ENCODE assay signal across 14 cellular contexts in genomic region chr2:160419776-160420521, GRCh38.
DNase-seq lines count a peak whose midpoint lies in the region; ATAC-seq and TF ChIP-seq lines count a peak whose summit lies in the region.
"Had no signal": no experiment of that assay in that cellular context is flagged by ENCODE, and none has a peak within 500 bp of the region (broad histone marks: within the 10 kb centered on the region; RNA-seq: fewer than 3 reads in every experiment).

No MANE protein-coding gene starts in this region.

- H3K27me3 ChIP-seq in heart right ventricle = no peaks in the 10 kb centered on the region
- no peaks in the 10 kb centered on the region for H3K27me3 ChIP-seq in smooth muscle cell (ENCODE audit: low read depth)

- no peaks in the 10 kb centered on the region for H3K36me3 ChIP-seq in heart right ventricle
- H3K36me3 ChIP-seq in smooth muscle cell (ENCODE audit: low read depth) = no peaks in the 10 kb centered on the region

- peak overlapping the region; percentile 77 for H3K9ac ChIP-seq in smooth muscle cell (ENCODE audit: low read depth)

- no peaks in the 10 kb centered on the region for H3K9me3 ChIP-seq in heart right ventricle
- no peaks in the 10 kb centered on the region for H3K9me3 ChIP-seq in smooth muscle cell (replicated peaks; ENCODE audit: low read depth)

- H4K20me1 ChIP-seq in smooth muscle cell (ENCODE audit: low read depth) = peaks cover 7% of the 10 kb centered on the region

- H3K4me3 ChIP-seq in heart right ventricle (no peak overlapping the region), smooth muscle cell (no peak overlapping the region)

- H3K27ac ChIP-seq in heart right ventricle (peak overlapping the region in 8 of 10 donors; percentile 28 to 71 (median 52)), smooth muscle cell (ENCODE audit: low read depth) (peak overlapping the region; percentile 98)
- H3K27ac ChIP-seq: RWPE1 had no signal

- peak overlapping the region; percentile 77 for H3K4me2 ChIP-seq in smooth muscle cell

- peaks cover 7% of the 10 kb centered on the region for H3K36me3 Mint-ChIP-seq in activated CD4-positive, alpha-beta T cell treated with anti-CD3 and anti-CD28 coated beads for 36 hours (ENCODE audit: low read depth)
- peaks cover 39% of the 10 kb centered on the region for H3K36me3 Mint-ChIP-seq in activated CD8-positive, alpha-beta T cell treated with anti-CD3 and anti-CD28 coated beads, Interleukin-2, amount 10 ng/mL, durations not matched to agents 7 days and 5 days (ENCODE audit: low read depth)
- H3K36me3 Mint-ChIP-seq: naive B cell had no signal

- TF ChIP-seq CTCF in heart right ventricle (IDR thresholded peaks at IDR 0.05) (no peak), smooth muscle cell (IDR thresholded peaks at IDR 0.05; ENCODE audit: borderline replicate concordance, insufficient read depth, poor library complexity, severe bottlenecking) (no peak)

- H3K79me2 ChIP-seq in smooth muscle cell (ENCODE audit: low read depth) = peaks cover 68% of the 10 kb centered on the region

- peaks cover 23% of the 10 kb centered on the region for H3F3A ChIP-seq in smooth muscle cell (ENCODE audit: low read depth)

- no peak for ATAC-seq in activated CD4-positive, alpha-beta T cell treated with anti-CD3 and anti-CD28 coated beads for 36 hours
- ATAC-seq in activated CD8-positive, alpha-beta T cell treated with anti-CD3 and anti-CD28 coated beads, Interleukin-2, amount 10 ng/mL, durations not matched to agents 7 days and 5 days = no peak
- ATAC-seq in heart right ventricle (peak in 7 of 8 donors; percentile 55 to 94 (median 75)), HG03139 (IDR thresholded peaks at IDR 0.05; ENCODE audit: unreplicated experiment) (no peak)

- POLR2A ChIA-PET in activated CD4-positive, alpha-beta T cell treated with anti-CD3 and anti-CD28 coated beads for 36 hours (lab: Charles Lee) = no interaction called here
- POLR2A ChIA-PET in activated CD8-positive, alpha-beta T cell treated with anti-CD3 and anti-CD28 coated beads, Interleukin-2, amount 10 ng/mL, durations not matched to agents 7 days and 5 days (lab: Charles Lee) = interaction anchor here (1.4 to 1.8 kb wide), 2 partner anchors 12 to 15 kb away, joined by 4 to 6 read pairs; no protein-coding TSS in a partner anchor

- intact Hi-C loops in activated CD4-positive, alpha-beta T cell treated with anti-CD3 and anti-CD28 coated beads for 36 hours (cut with DNase I, micrococcal nuclease) = loop anchor here (2.0 to 10.0 kb wide), 4 partner anchors 71 to 555 kb away; partner anchors contain the start of gene LY75 (in 1 of the 2)
- intact Hi-C loops in heart right ventricle (cut with DNase I) = loop anchor here in 5 of 10 donors (5.0 to 10.0 kb wide), 6 partner anchors 43 to 545 kb away; no protein-coding TSS in a partner anchor

- peaks cover 79% of the 10 kb centered on the region for H3K4me1 Mint-ChIP-seq in activated CD4-positive, alpha-beta T cell treated with anti-CD3 and anti-CD28 coated beads for 36 hours
- H3K4me1 Mint-ChIP-seq in activated CD8-positive, alpha-beta T cell treated with anti-CD3 and anti-CD28 coated beads, Interleukin-2, amount 10 ng/mL, durations not matched to agents 7 days and 5 days (ENCODE audit: low read depth) = peaks cover 66% of the 10 kb centered on the region

- CTCF ChIA-PET in activated CD4-positive, alpha-beta T cell treated with anti-CD3 and anti-CD28 coated beads for 36 hours (lab: Charles Lee) = interaction anchor here (0.6 to 3.7 kb wide), 2 partner anchors 9 to 922 kb away, joined by 3 to 25 read pairs; no protein-coding TSS in a partner anchor
- CTCF ChIA-PET in activated CD8-positive, alpha-beta T cell treated with anti-CD3 and anti-CD28 coated beads, Interleukin-2, amount 10 ng/mL, durations not matched to agents 7 days and 5 days (lab: Charles Lee) = interaction anchor here (1.0 to 1.2 kb wide), 3 partner anchors 9 to 16 kb away, joined by 5 to 6 read pairs (median 5); no protein-coding TSS in a partner anchor

- DNase-seq in activated CD4-positive, alpha-beta T cell treated with anti-CD3 and anti-CD28 coated beads for 36 hours = no peak
- no peak for DNase-seq in activated CD4-positive, alpha-beta T cell treated with anti-CD3 and anti-CD28 coated beads for 1 hour
- no peak for DNase-seq in activated CD8-positive, alpha-beta T cell treated with anti-CD3 and anti-CD28 coated beads, Interleukin-2, amount 10 ng/mL, durations not matched to agents 7 days and 5 days
- DNase-seq in heart right ventricle (peak in 1 of 2 donors; percentile 27), smooth muscle cell (lab: John Stamatoyannopoulos, UW; ENCODE audit: unreplicated experiment) (no peak), NCI-H1436 treated with DMSO at 0.1 percent for 48 hours (lab: John Stamatoyannopoulos, UW) (no peak), NCI-H1048 (lab: John Stamatoyannopoulos, UW) (no peak)
- DNase-seq: activated CD4-positive, alpha-beta T cell treated with anti-CD3 and anti-CD28 coated beads, Interleukin-2, amount 50 U/mL, for 1 hour; cerebellar nuclear complex; naive B cell; NCI-H2107; trophoblast cell had no signal

- H3K9me3 Mint-ChIP-seq in activated CD4-positive, alpha-beta T cell treated with anti-CD3 and anti-CD28 coated beads for 36 hours (ENCODE audit: low read depth) = peaks cover 2% of the 10 kb centered on the region
- H3K9me3 Mint-ChIP-seq in activated CD8-positive, alpha-beta T cell treated with anti-CD3 and anti-CD28 coated beads, Interleukin-2, amount 10 ng/mL, durations not matched to agents 7 days and 5 days (ENCODE audit: insufficient read depth) = no peaks in the 10 kb centered on the region

- no peak overlapping the region for H2AFZ ChIP-seq in smooth muscle cell (ENCODE audit: low read depth)

- no peak overlapping the region for H3K4me3 Mint-ChIP-seq in activated CD4-positive, alpha-beta T cell treated with anti-CD3 and anti-CD28 coated beads for 36 hours
- no peak overlapping the region for H3K4me3 Mint-ChIP-seq in activated CD8-positive, alpha-beta T cell treated with anti-CD3 and anti-CD28 coated beads, Interleukin-2, amount 10 ng/mL, durations not matched to agents 7 days and 5 days
- H3K4me3 Mint-ChIP-seq: naive B cell had no signal

- peak overlapping the region; percentile 37 for H3K27ac Mint-ChIP-seq in activated CD4-positive, alpha-beta T cell treated with anti-CD3 and anti-CD28 coated beads for 36 hours
- peak overlapping the region; percentile 47 for H3K27ac Mint-ChIP-seq in activated CD8-positive, alpha-beta T cell treated with anti-CD3 and anti-CD28 coated beads, Interleukin-2, amount 10 ng/mL, durations not matched to agents 7 days and 5 days

- H3K4me1 ChIP-seq in heart right ventricle (peaks cover 2 to 80% (median 49%) of the 10 kb centered on the region in 9 donors), smooth muscle cell (ENCODE audit: low read depth) (peaks cover 40% of the 10 kb centered on the region)

- WGBS in heart right ventricle, 2 donors = 45% methylated on average over 3 of the region's 3 CpGs
- WGBS in smooth muscle cell (ENCODE audit: low lambda C conversion rate) = 21% methylated on average over 3 of the region's 3 CpGs

- no peaks in the 10 kb centered on the region for H3K27me3 Mint-ChIP-seq in activated CD4-positive, alpha-beta T cell treated with anti-CD3 and anti-CD28 coated beads for 36 hours
- no peaks in the 10 kb centered on the region for H3K27me3 Mint-ChIP-seq in activated CD8-positive, alpha-beta T cell treated with anti-CD3 and anti-CD28 coated beads, Interleukin-2, amount 10 ng/mL, durations not matched to agents 7 days and 5 days (ENCODE audit: low read depth)
- H3K27me3 Mint-ChIP-seq: naive B cell had no signal

Comparison
In these comparisons a context has a peak if more than half of its experiments do, and no peak if none do; other contexts are left out.
1. ATAC-seq: peak in heart right ventricle (7 of 8); none in activated CD4-positive, alpha-beta T cell treated with anti-CD3 and anti-CD28 coated beads for 36 hours (single experiment), activated CD8-positive, alpha-beta T cell treated with anti-CD3 and anti-CD28 coated beads, Interleukin-2, amount 10 ng/mL, durations not matched to agents 7 days and 5 days (single experiment) and HG03139 (single experiment).